10 cellular contexts compared by ENCODE assay signal in the genomic region with DNA sequence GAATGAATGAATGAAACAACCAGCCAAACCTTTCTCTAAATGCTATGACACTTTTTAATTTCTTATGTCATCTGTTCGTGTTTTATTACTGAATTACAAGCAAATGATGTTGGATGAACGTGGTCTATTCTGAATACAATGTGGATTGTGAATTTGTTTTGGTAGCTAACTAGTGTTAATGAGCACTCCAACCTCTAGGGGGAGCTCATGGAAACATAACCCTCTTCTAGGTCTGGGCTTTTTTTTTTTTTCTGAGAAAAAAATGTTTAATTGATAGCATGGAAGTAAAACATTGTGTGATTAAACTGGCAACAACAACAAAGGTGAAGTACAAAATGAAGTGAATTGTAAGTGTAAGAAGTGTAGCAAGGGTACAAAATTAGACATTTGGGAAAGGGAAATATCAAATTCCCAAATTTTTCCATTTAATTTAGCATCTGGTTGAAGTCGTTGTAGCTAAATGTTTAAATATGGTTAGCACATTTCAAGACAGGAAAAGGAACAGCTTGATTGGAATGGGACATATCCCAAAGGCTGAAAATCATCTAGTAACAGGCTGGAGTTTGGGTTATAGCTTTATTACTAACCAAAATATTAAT. TPM values are rescaled to one million over a fixed set of nuclear protein-coding genes. Genes with fewer than 3 reads are reported as not detected.
DNase-seq lines count a peak whose midpoint lies in the region; ATAC-seq, FAIRE-seq and TF ChIP-seq lines count a peak whose summit lies in the region.
"Had no signal": no experiment of that assay in that cellular context is flagged by ENCODE, and none has a peak within 500 bp of the region (broad histone marks: within the 10 kb centered on the region; RNA-seq: fewer than 3 reads in every experiment).

No MANE protein-coding gene starts in this region.

- H3K9ac ChIP-seq in PC-3 (ENCODE audit: low read length), result no peak overlapping the region

- no peak overlapping the region for H3K27ac Mint-ChIP-seq in T-helper 17 cell

- no peak overlapping the region for H2AFZ ChIP-seq in PC-3 (ENCODE audit: low read length)

- H3K27me3 Mint-ChIP-seq in T-helper 17 cell, result no peaks in the 10 kb centered on the region

- TF ChIP-seq POLR2A in GM12892 (IDR thresholded peaks at IDR 0.05; ENCODE audit: low read depth, low read length) (no peak), suprapubic skin (IDR thresholded peaks at IDR 0.05) (no peak)

- TF ChIP-seq EP300 in suprapubic skin (IDR thresholded peaks at IDR 0.05), result no peak

- CTCF ChIA-PET in PC-3 (lab: Charles Lee), result interaction anchor here (0.6 to 1.0 kb wide), 6 partner anchors 37 to 117 kb away, joined by 3 to 10 read pairs (median 6); no protein-coding TSS in a partner anchor

- BruUV-seq in PC-3 (replicated peaks; lab: Mats Ljungman, UMichigan), result no TSS peak

- no peak overlapping the region for H3K4me2 ChIP-seq in PC-3 (ENCODE audit: low read length)

- H3K36me3 ChIP-seq in PC-3 (ENCODE audit: low read depth, low read length) (no peaks in the 10 kb centered on the region), suprapubic skin (no peaks in the 10 kb centered on the region)
- H3K36me3 ChIP-seq: SJSA1 had no signal

- WGBS in suprapubic skin, result 56% methylated on average over 3 of the region's 3 CpGs

- no peak overlapping the region for H3K4me3 Mint-ChIP-seq in T-helper 17 cell
- H3K4me3 Mint-ChIP-seq: naive thymus-derived CD8-positive, alpha-beta T cell had no signal

- H3K79me2 ChIP-seq in PC-3 (ENCODE audit: low read length), result no peaks in the 10 kb centered on the region

- no peak overlapping the region for H3K27ac ChIP-seq in PC-3 (ENCODE audit: low read length)
- no peak overlapping the region for H3K27ac ChIP-seq in suprapubic skin
- H3K27ac ChIP-seq: SJSA1 had no signal

- ATAC-seq in HG03060 (IDR thresholded peaks at IDR 0.05; ENCODE audit: low read depth, unreplicated experiment) (peak; percentile 79), PC-3 (no peak), T-helper 17 cell (no peak)
- ATAC-seq: naive thymus-derived CD8-positive, alpha-beta T cell had no signal

- H3K27me3 ChIP-seq in PC-3 (ENCODE audit: low read length) (no peaks in the 10 kb centered on the region), suprapubic skin (no peaks in the 10 kb centered on the region)
- H3K27me3 ChIP-seq: SJSA1 had no signal

- no peaks in the 10 kb centered on the region for H3K4me1 Mint-ChIP-seq in T-helper 17 cell
- H3K4me1 Mint-ChIP-seq: naive thymus-derived CD8-positive, alpha-beta T cell had no signal

- no peaks in the 10 kb centered on the region for H3K9me2 ChIP-seq in PC-3 (replicated peaks; ENCODE audit: low read length)

- peak; percentile 24 for FAIRE-seq in GM12892 (lab: Jason Lieb, UNC)

- DNase-seq in AG20443 (ENCODE audit: low spot score) (peak; percentile 33), GM12892 (ENCODE audit: insufficient read length) (no peak), PC-3 (peak; percentile 57), fibroblast of gingiva (ENCODE audit: low read depth) (peak; percentile 30), suprapubic skin (ENCODE audit: low spot score in 2 of 2) (no peak), T-helper 17 cell (no peak), inferior parietal cortex (ENCODE audit: extremely low spot score) (no peak)

- intact Hi-C loops in PC-3 (cut with micrococcal nuclease), result loop anchor here (2.0 kb wide), 2 partner anchors 76 to 84 kb away; no protein-coding TSS in a partner anchor

- no peaks in the 10 kb centered on the region for H3K36me3 Mint-ChIP-seq in T-helper 17 cell (ENCODE audit: low read depth)

- H3K4me3 ChIP-seq in PC-3 (ENCODE audit: low read length) (no peak overlapping the region), suprapubic skin (no peak overlapping the region)
- H3K4me3 ChIP-seq: SJSA1 had no signal

- peak; percentile 70 for TF ChIP-seq CTCF in PC-3 (conservative IDR thresholded peaks at IDR 0.05; ENCODE audit: low read depth, low read length)
- TF ChIP-seq CTCF in suprapubic skin (IDR thresholded peaks at IDR 0.05), result peak; percentile 18 to 38

- no peaks in the 10 kb centered on the region for H4K20me1 ChIP-seq in PC-3 (ENCODE audit: low read length)

- H3K4me1 ChIP-seq in PC-3 (ENCODE audit: insufficient read depth, low read length) (no peaks in the 10 kb centered on the region), suprapubic skin (no peaks in the 10 kb centered on the region)
- H3K4me1 ChIP-seq: SJSA1 had no signal

- POLR2A ChIA-PET in PC-3 (lab: Charles Lee; ENCODE audit: unreplicated experiment), result no interaction called here

- H3F3A ChIP-seq in PC-3 (ENCODE audit: low read length, unreplicated experiment), result no peaks in the 10 kb centered on the region

- H3K9me3 ChIP-seq in PC-3 (ENCODE audit: low read length) (no peaks in the 10 kb centered on the region), suprapubic skin (no peaks in the 10 kb centered on the region), T-helper 17 cell (ENCODE audit: control insufficient read depth, low read length, poor library complexity, severe bottlenecking) (no peaks in the 10 kb centered on the region)
- H3K9me3 ChIP-seq: SJSA1 had no signal

RNA-seq across cellular contexts. Expression of a gene that starts 42.6 kb away (rescaled TPM):
- polyA plus RNA-seq in GM12892 (2012; ENCODE audit: missing spikeins), result 0.70 TPM
- total RNA-seq in PC-3 (2014; rRNA removed), result 4.9 and 7.9 TPM in 2 replicates
- total RNA-seq in suprapubic skin, result 10 to 100 TPM in 1 of 4 donors, 1 to 10 TPM in 3; 5.7 to 14.7 (median 6.6) TPM
- 1 to 10 TPM; 3.5 to 6.4 TPM for total RNA-seq in T-helper 17 cell
- total RNA-seq: naive thymus-derived CD8-positive, alpha-beta T cell had no signal

Comparison
In these comparisons a context has a peak if more than half of its experiments do, and no peak if none do; other contexts are left out.
1. DNase-seq: peak in AG20443 (single experiment), PC-3 (single experiment) and fibroblast of gingiva (single experiment); none in GM12892 (single experiment), suprapubic skin (0 of 2), T-helper 17 cell (0 of 3) and inferior parietal cortex (single experiment).